27 cellular contexts compared by ENCODE assay signal in genomic region chr22:36763576-36763975, GRCh38. TPM values are rescaled to one million over a fixed set of nuclear protein-coding genes. Genes with fewer than 3 reads are reported as not detected.
A peak's percentile ranks its signal among the peaks of the same experiment; 100 is the strongest.
DNase-seq lines count a peak whose midpoint lies in the region; ATAC-seq and TF ChIP-seq lines count a peak whose summit lies in the region.
"Had no signal": no experiment of that assay in that cellular context is flagged by ENCODE, and none has a peak within 500 bp of the region (broad histone marks: within the 10 kb centered on the region; RNA-seq: fewer than 3 reads in every experiment).

No MANE protein-coding gene starts in this region.

- H3K4me1 ChIP-seq in right atrium auricular region (peaks cover 0 to 6% of the 10 kb centered on the region in 2 donors), endodermal cell (ENCODE audit: control insufficient read depth, insufficient read depth, low read length) (no peaks in the 10 kb centered on the region), osteoblast (ENCODE audit: insufficient read depth, low read length) (peaks cover 3% of the 10 kb centered on the region)

- H3K4me1 Mint-ChIP-seq in endodermal cell, result no peaks in the 10 kb centered on the region
- H3K4me1 Mint-ChIP-seq: activated CD4-positive, alpha-beta T cell treated with anti-CD3 and anti-CD28 coated beads for 36 hours had no signal

- H3K4me3 ChIP-seq in right atrium auricular region (no peak overlapping the region), endodermal cell (ENCODE audit: low read length) (no peak overlapping the region), osteoblast (ENCODE audit: insufficient read depth, low read length) (no peak overlapping the region)
- H3K4me3 ChIP-seq: pancreas had no signal

- no peak for ATAC-seq in HG03139 (IDR thresholded peaks at IDR 0.05; ENCODE audit: unreplicated experiment)
- ATAC-seq: activated CD4-positive, alpha-beta T cell treated with anti-CD3 and anti-CD28 coated beads for 36 hours; pancreas had no signal

- DNase-seq in cardiac septum (ENCODE audit: low spot score) (peak; percentile 46), right atrium auricular region (ENCODE audit: low spot score) (no peak), endodermal cell (peak; percentile 8), osteoblast (ENCODE audit: insufficient read length, low spot score, missing footprints) (peak; percentile 51), erythroblast (lab: John Stamatoyannopoulos, UW) (no peak), KBM-7 (no peak), occipital lobe (lab: John Stamatoyannopoulos, UW) (no peak)
- DNase-seq: activated CD4-positive, alpha-beta T cell treated with anti-CD3 and anti-CD28 coated beads for 36 hours; activated CD8-positive, alpha-beta memory T cell treated with anti-CD3 and anti-CD28 coated beads for 24 hours; activated gamma-delta T cell; activated T-cell treated with anti-CD3 and anti-CD28 coated beads, Interleukin-2, amount 50 U/mL, for 1 hour; CD4-positive, alpha-beta T cell; cortex of kidney; KG1; left cardiac atrium; NCI-H1417 treated with DMSO at 0.1 percent for 48 hours; NCI-H2107; stimulated activated naive CD4-positive, alpha-beta T cell treated with Interleukin-2 at 50 U/mL for 16 hours had no signal

- no peak overlapping the region for H3K4me2 ChIP-seq in osteoblast (ENCODE audit: insufficient read depth, low read length)

- H2AFZ ChIP-seq in osteoblast (ENCODE audit: low read length), result no peak overlapping the region

- H3K9me3 Mint-ChIP-seq in endodermal cell, result no peaks in the 10 kb centered on the region
- H3K9me3 Mint-ChIP-seq: brain; CD4-positive, alpha-beta T cell; memory B cell; T-helper 1 cell treated with Interleukin-12 subunit alpha and Interleukin-12 subunit beta and Interleukin-4 antibody, amounts not matched to agents 30 μg/mL and 1 μg/mL, for 36 hours had no signal

- in situ Hi-C loops in KBM-7 (cut with MboI; ENCODE audit: low pct_unique_long_range_greater_than_20kb, low sequenced_read_pairs), result no loop called here

- intact Hi-C loops in cardiac septum (cut with DNase I), result no loop called here

- no peak overlapping the region for H3K27ac ChIP-seq in right atrium auricular region
- H3K27ac ChIP-seq in endodermal cell (ENCODE audit: low read depth, low read length), result no peak overlapping the region
- no peak overlapping the region for H3K27ac ChIP-seq in osteoblast (ENCODE audit: low read depth, low read length)
- H3K27ac ChIP-seq: 22Rv1, pancreas had no signal

- H3K27me3 Mint-ChIP-seq in endodermal cell (ENCODE audit: insufficient read depth), result no peaks in the 10 kb centered on the region
- H3K27me3 Mint-ChIP-seq: activated CD4-positive, alpha-beta T cell treated with anti-CD3 and anti-CD28 coated beads for 36 hours; CD4-positive, alpha-beta T cell; memory B cell had no signal

- peaks cover 2% of the 10 kb centered on the region for H4K20me1 ChIP-seq in osteoblast (ENCODE audit: insufficient read depth, low read length)

- TF ChIP-seq CTCF in right atrium auricular region (IDR thresholded peaks at IDR 0.05), result no peak
- no peak for TF ChIP-seq CTCF in endodermal cell (conservative IDR thresholded peaks at IDR 0.05)
- TF ChIP-seq CTCF in osteoblast (IDR thresholded peaks at IDR 0.05; ENCODE audit: extremely low read depth, low read depth, low read length), result no peak

- no peak overlapping the region for H3K27ac Mint-ChIP-seq in endodermal cell
- H3K27ac Mint-ChIP-seq: activated CD4-positive, alpha-beta T cell treated with anti-CD3 and anti-CD28 coated beads for 36 hours; CD4-positive, alpha-beta T cell; memory B cell; T-helper 1 cell treated with Interleukin-12 subunit alpha and Interleukin-12 subunit beta and Interleukin-4 antibody, amounts not matched to agents 30 μg/mL and 1 μg/mL, for 36 hours had no signal

- H3K4me3 Mint-ChIP-seq in endodermal cell, result no peak overlapping the region
- H3K4me3 Mint-ChIP-seq: activated CD4-positive, alpha-beta T cell treated with anti-CD3 and anti-CD28 coated beads for 36 hours; brain; CD4-positive, alpha-beta T cell; memory B cell; T-helper 1 cell treated with Interleukin-12 subunit alpha and Interleukin-12 subunit beta and Interleukin-4 antibody, amounts not matched to agents 30 μg/mL and 1 μg/mL, for 36 hours had no signal

- 89 to 93% methylated on average over 8 of the region's 8 CpGs for WGBS in endodermal cell (ENCODE audit: insufficient coverage in 1 of 2, insufficient read length in 1 of 2), 2 experiments

- TF ChIP-seq POLR2A in erythroblast (IDR thresholded peaks at IDR 0.05; ENCODE audit: low read length), result no peak

- H3K9ac ChIP-seq in endodermal cell (ENCODE audit: extremely low read depth, low read length, poor library complexity, severe bottlenecking), result no peak overlapping the region

- H3K36me3 ChIP-seq in right atrium auricular region (no peaks in the 10 kb centered on the region), endodermal cell (ENCODE audit: control insufficient read depth, insufficient read depth, low read length) (peaks cover 6% of the 10 kb centered on the region), osteoblast (ENCODE audit: insufficient read depth, low read length) (peaks cover 13% of the 10 kb centered on the region)

- no peaks in the 10 kb centered on the region for H3K27me3 ChIP-seq in right atrium auricular region
- no peaks in the 10 kb centered on the region for H3K27me3 ChIP-seq in endodermal cell (ENCODE audit: control insufficient read depth, insufficient read depth, low read length, poor library complexity, severe bottlenecking)
- no peaks in the 10 kb centered on the region for H3K27me3 ChIP-seq in osteoblast (ENCODE audit: insufficient read depth, low read length)
- H3K27me3 ChIP-seq: pancreas had no signal

- H3K9me3 ChIP-seq in right atrium auricular region (no peaks in the 10 kb centered on the region), endodermal cell (ENCODE audit: control insufficient read depth, low read length) (no peaks in the 10 kb centered on the region), osteoblast (ENCODE audit: low read depth, low read length) (no peaks in the 10 kb centered on the region)
- H3K9me3 ChIP-seq: pancreas had no signal

- no peaks in the 10 kb centered on the region for H3K79me2 ChIP-seq in osteoblast (ENCODE audit: insufficient read depth, low read length)

- H3K36me3 Mint-ChIP-seq in endodermal cell (ENCODE audit: low read depth), result peaks cover 37% of the 10 kb centered on the region

RNA-seq across cellular contexts. Expression of gene IFT27, which starts 12.3 kb away (rescaled TPM):
- total RNA-seq in cardiac septum (24.7 TPM), right atrium auricular region (10 to 100 TPM; 15.6 to 16.8 TPM), endodermal cell (10 to 100 TPM; 49.8 to 65.2 TPM), osteoblast (22.1 and 27.4 TPM in 2 replicates), occipital lobe (16.4 TPM)
- polyA plus RNA-seq in endodermal cell (2013, experiment 1 of 2), result 52.4 TPM
- polyA plus RNA-seq in endodermal cell (2013, experiment 2 of 2), result 51.6 TPM

RNA-seq across cellular contexts. Expression of gene PVALB, which starts 53.3 kb away (rescaled TPM):
- total RNA-seq in cardiac septum (not detected), right atrium auricular region (not detected), endodermal cell (not detected), osteoblast (not detected in 2 replicates), occipital lobe (0.62 TPM)
- 1.1 TPM for polyA plus RNA-seq in endodermal cell (2013, experiment 1 of 2)
- polyA plus RNA-seq in endodermal cell (2013, experiment 2 of 2), result 0.58 TPM
- total RNA-seq: activated CD4-positive, alpha-beta T cell treated with anti-CD3 and anti-CD28 coated beads for 36 hours; CD4-positive, alpha-beta T cell; left cardiac atrium; NCI-H460; pancreas; SK-MEL-5 had no signal
- polyA plus RNA-seq: adipose tissue had no signal

Comparison
In these comparisons a context has a peak if more than half of its experiments do, and no peak if none do; other contexts are left out.
1. DNase-seq: peak in cardiac septum (single experiment), endodermal cell (single experiment) and osteoblast (single experiment); none in right atrium auricular region (single experiment), erythroblast (0 of 2), KBM-7 (single experiment) and occipital lobe (single experiment).